ENCODE assay signal across 25 cellular contexts in genomic region chrX:82756272-82756671, GRCh38.
"Had no signal": no experiment of that assay in that cellular context is flagged by ENCODE, and none has a peak within 500 bp of the region (broad histone marks: within the 10 kb centered on the region; RNA-seq: fewer than 3 reads in every experiment).

No MANE protein-coding gene starts in this region.

- H3K9me3 ChIP-seq: ascending aorta, body of pancreas, Peyer's patch had no signal

- DNase-seq: activated CD4-positive, alpha-beta T cell treated with anti-CD3 and anti-CD28 coated beads for 48 hours; activated CD4-positive, alpha-beta T cell treated with anti-CD3 and anti-CD28 coated beads, Interleukin-2, amount 50 U/mL, for 4 hours; activated CD4-positive, CD25-positive, alpha-beta regulatory T cell treated with anti-CD3 and anti-CD28 coated beads, Interleukin-2, amount 50 U/mL, for 72 hours; activated CD8-positive, alpha-beta memory T cell treated with anti-CD3 and anti-CD28 coated beads, Interleukin-2, amount 10 ng/mL, durations not matched to agents 7 days and 5 days; activated effector memory CD4-positive, alpha-beta T cell treated with Interleukin-2 at 50 U/mL for 16 hours; activated naive CD4-positive, alpha-beta T cell; activated T-cell treated with anti-CD3 and anti-CD28 coated beads, Interleukin-2, amount 50 U/mL, for 24 hours; body of pancreas; KG1; NCI-H1092 treated with DMSO at 0.1 percent for 48 hours; NCI-H1436; NCI-H1694 treated with DMSO at 0.1 percent for 48 hours; NCI-H2029 treated with DMSO at 0.1 percent for 48 hours; NCI-H345; NCI-H510A; NCI-H526 treated with DMSO at 0.1 percent for 48 hours; NCI-H82; NK-92 treated with Interleukin-12 subunit alpha and Interleukin-12 subunit beta, amount 100 ng/mL, for 24 hours; OCI-M1; Peyer's patch; SHP77 treated with DMSO at 0.1 percent for 48 hours; T-helper 9 cell had no signal

- H3K27ac ChIP-seq: ascending aorta, body of pancreas, cardiac muscle cell, Peyer's patch had no signal

- ATAC-seq: activated CD8-positive, alpha-beta memory T cell treated with anti-CD3 and anti-CD28 coated beads, Interleukin-2, amount 10 ng/mL, durations not matched to agents 7 days and 5 days; body of pancreas; WTC11 had no signal

- H3K36me3 ChIP-seq: ascending aorta, cardiac muscle cell, Peyer's patch had no signal

- H3K4me1 ChIP-seq: ascending aorta, body of pancreas, Peyer's patch had no signal

- H3K27me3 ChIP-seq: ascending aorta, body of pancreas, cardiac muscle cell, Peyer's patch had no signal

- H3K4me3 ChIP-seq: ascending aorta, body of pancreas, cardiac muscle cell, Peyer's patch had no signal
